In genomic region chr2:190810981-190811587, GRCh38 we compare ENCODE assay signal across 23 cellular contexts.
DNase-seq lines count a peak whose midpoint lies in the region; ATAC-seq, FAIRE-seq and TF ChIP-seq lines count a peak whose summit lies in the region.
"Had no signal": no experiment of that assay in that cellular context is flagged by ENCODE, and none has a peak within 500 bp of the region (broad histone marks: within the 10 kb centered on the region; RNA-seq: fewer than 3 reads in every experiment).

No MANE protein-coding gene starts in this region.

- H3K9me3 ChIP-seq in IMR-90 (ENCODE audit: control insufficient read depth, insufficient read depth, low read length) (no peaks in the 10 kb centered on the region), adipocyte (ENCODE audit: control insufficient read depth, low read length) (no peaks in the 10 kb centered on the region), HepG2 (ENCODE audit: low read length) (no peaks in the 10 kb centered on the region), smooth muscle cell (replicated peaks; ENCODE audit: low read depth) (no peaks in the 10 kb centered on the region)
- H3K9me3 ChIP-seq: BE2C, SK-N-SH had no signal

- H3K27me3 ChIP-seq in IMR-90 (ENCODE audit: control insufficient read depth, insufficient read depth, low read length) (no peaks in the 10 kb centered on the region), adipocyte (replicated peaks; ENCODE audit: control insufficient read depth, insufficient read depth, low read length) (no peaks in the 10 kb centered on the region), HepG2 (ENCODE audit: control insufficient read depth in 1 of 2, insufficient read depth in 2 of 2, low read length in 2 of 2) (no peaks in the 10 kb centered on the region), smooth muscle cell (ENCODE audit: low read depth) (no peaks in the 10 kb centered on the region)
- H3K27me3 ChIP-seq: BE2C had no signal

- ATAC-seq in IMR-90 (ENCODE audit: low read depth) (no peak), HepG2 (no peak)

- H3K18ac ChIP-seq in IMR-90 (ENCODE audit: low read depth, low read length), result no peak overlapping the region

- BruUV-seq in IMR-90 (replicated peaks; lab: Mats Ljungman, UMichigan), result no TSS peak
- no TSS peak for BruUV-seq in HepG2 (replicated peaks; lab: Mats Ljungman, UMichigan)

- H2AFZ ChIP-seq in IMR-90 (replicated peaks; ENCODE audit: low read length, poor library complexity), result no peak overlapping the region
- H2AFZ ChIP-seq in HepG2 (ENCODE audit: low read length), result peak overlapping the region; percentile 46
- H2AFZ ChIP-seq in smooth muscle cell (ENCODE audit: low read depth), result no peak overlapping the region

- H3K14ac ChIP-seq in IMR-90 (replicated peaks; ENCODE audit: low read depth, low read length), result no peak overlapping the region

- H2BK5ac ChIP-seq in IMR-90 (ENCODE audit: low read depth, low read length, poor library complexity, severe bottlenecking), result no peak overlapping the region

- no peak overlapping the region for H2AK9ac ChIP-seq in IMR-90 (replicated peaks; ENCODE audit: low read depth, low read length, poor library complexity)

- H3K9me1 ChIP-seq in IMR-90 (ENCODE audit: insufficient read depth, low read length), result no peaks in the 10 kb centered on the region

- H3K4ac ChIP-seq in IMR-90 (ENCODE audit: low read depth, low read length), result no peak overlapping the region

- H3K27ac ChIP-seq in IMR-90 (ENCODE audit: insufficient read depth, low read length) (no peak overlapping the region), HepG2 (ENCODE audit: extremely low read length, insufficient read depth, low read length) (peak overlapping the region; percentile 90), smooth muscle cell (ENCODE audit: low read depth) (no peak overlapping the region)
- H3K27ac ChIP-seq: RWPE1 had no signal

- no peak overlapping the region for H4K8ac ChIP-seq in IMR-90 (ENCODE audit: low read depth in 2 of 2, low read length in 2 of 2)

- TF ChIP-seq CTCF in IMR-90 (conservative IDR thresholded peaks at IDR 0.05; ENCODE audit: low read depth, low read length) (no peak), HepG2 (CRISPR knock-in tag; IDR thresholded peaks at IDR 0.05) (no peak), smooth muscle cell (IDR thresholded peaks at IDR 0.05; ENCODE audit: borderline replicate concordance, insufficient read depth, poor library complexity, severe bottlenecking) (no peak)

- in situ Hi-C loops in IMR-90 (cut with MboI; ENCODE audit: low sequenced_read_pairs) (no loop called here), HepG2 (cut with HindIII; ENCODE audit: extremely low pct_ligation_motif_present, low pct_unique_long_range_greater_than_20kb) (no loop called here)

- dilution Hi-C loops in IMR-90 (cut with HindIII; ENCODE audit: low sequenced_read_pairs, unreplicated experiment), result no loop called here

- no peak overlapping the region for H2BK120ac ChIP-seq in IMR-90 (ENCODE audit: low read depth, low read length)

- DNase-seq in IMR-90 (no peak), adipocyte (ENCODE audit: low read depth) (no peak), HepG2 (ENCODE audit: low spot score) (peak; percentile 32), smooth muscle cell (lab: John Stamatoyannopoulos, UW; ENCODE audit: unreplicated experiment) (no peak), activated T-cell treated with anti-CD3 and anti-CD28 coated beads for 4 hours (no peak), DMS79 (lab: John Stamatoyannopoulos, UW) (no peak), SHP77 (lab: John Stamatoyannopoulos, UW) (no peak), GM12892 (ENCODE audit: insufficient read length) (no peak)
- DNase-seq: BE2C; GOT3; MM.1S; NCI-H1048; NCI-H1417 treated with DMSO at 0.1 percent for 48 hours; NCI-H187 treated with DMSO at 0.1 percent for 48 hours; NCI-H2227 treated with DMSO at 0.1 percent for 48 hours; NCI-H510A; NCI-H748 treated with DMSO at 0.1 percent for 48 hours; NK-92 treated with Interleukin-12 subunit alpha and Interleukin-12 subunit beta, amount 100 ng/mL, for 24 hours; SIG-M5; SK-N-SH had no signal

- TF ChIP-seq POLR2A in IMR-90 (IDR thresholded peaks at IDR 0.05; ENCODE audit: low read depth, low read length) (no peak), HepG2 (IDR thresholded peaks at IDR 0.05; ENCODE audit: insufficient read depth in 1 of 2, low read depth in 2 of 2, low read length in 2 of 2) (0 out of 4 replicates have a peak, but pooled peaks of 1 of the 2 experiments have one; percentile 37), GM12892 (IDR thresholded peaks at IDR 0.05; ENCODE audit: low read depth, low read length) (no peak)

- H3K79me1 ChIP-seq in IMR-90 (ENCODE audit: low read depth in 1 of 2, low read length in 2 of 2), result no peaks in the 10 kb centered on the region; a peak in 1 of 4 replicates

- H3K36me3 ChIP-seq in IMR-90 (ENCODE audit: control insufficient read depth, insufficient read depth, low read length) (no peaks in the 10 kb centered on the region), adipocyte (ENCODE audit: control insufficient read depth, insufficient read depth, low read length, severe bottlenecking) (no peaks in the 10 kb centered on the region), HepG2 (replicated peaks in 1 of 2; ENCODE audit: control insufficient read depth in 1 of 2, insufficient read depth in 2 of 2, low read length in 2 of 2) (no peaks in the 10 kb centered on the region; a peak in 1 of 5 replicates), smooth muscle cell (ENCODE audit: low read depth) (no peaks in the 10 kb centered on the region)
- H3K36me3 ChIP-seq: BE2C had no signal

- no peak overlapping the region for H3K23ac ChIP-seq in IMR-90 (ENCODE audit: low read depth, low read length)

- H3K4me2 ChIP-seq in IMR-90 (ENCODE audit: low read depth, low read length) (no peak overlapping the region), HepG2 (ENCODE audit: low read depth, low read length) (peak overlapping the region; percentile 76), smooth muscle cell (peak overlapping the region; percentile 77)
- H3K4me2 ChIP-seq: SK-N-SH had no signal

- no peak overlapping the region for H4K5ac ChIP-seq in IMR-90 (ENCODE audit: low read depth, low read length)

- no peak overlapping the region for H3K9ac ChIP-seq in IMR-90 (ENCODE audit: low read depth, low read length)
- no peak overlapping the region for H3K9ac ChIP-seq in adipocyte (ENCODE audit: low read length)
- peak overlapping the region; percentile 81 for H3K9ac ChIP-seq in HepG2 (ENCODE audit: insufficient read depth, low read depth, low read length)
- H3K9ac ChIP-seq in smooth muscle cell (ENCODE audit: low read depth), result no peak overlapping the region
- H3K9ac ChIP-seq: SK-N-SH had no signal

- FAIRE-seq in HepG2 (lab: Jason Lieb, UNC), result no peak
- FAIRE-seq in GM12892 (lab: Jason Lieb, UNC), result no peak
- FAIRE-seq: GM12891, GM18507 had no signal

- TF ChIP-seq EP300 in HepG2 (IDR thresholded peaks at IDR 0.05; ENCODE audit: low read depth in 2 of 2, low read length in 2 of 2), result 0 out of 4 replicates have a peak, but pooled peaks of 1 of the 2 experiments have one; percentile 16
- no peak for TF ChIP-seq EP300 in HepG2 (CRISPR knock-in tag; IDR thresholded peaks at IDR 0.05; ENCODE audit: borderline replicate concordance)

- H3K4me1 ChIP-seq in IMR-90 (ENCODE audit: control insufficient read depth, insufficient read depth, low read length) (peaks cover 8% of the 10 kb centered on the region), adipocyte (ENCODE audit: control insufficient read depth, insufficient read depth, low read length) (peaks cover 25% of the 10 kb centered on the region), HepG2 (ENCODE audit: insufficient read depth, low read length) (peaks cover 76% of the 10 kb centered on the region), smooth muscle cell (ENCODE audit: low read depth) (peaks cover 5% of the 10 kb centered on the region)

- H2AK5ac ChIP-seq in IMR-90 (ENCODE audit: low read depth, low read length), result no peak overlapping the region

- H3K56ac ChIP-seq in IMR-90 (ENCODE audit: extremely low read depth, insufficient read depth, low read length), result no peak overlapping the region

- peak overlapping the region; percentile 77; the same call in 1 of the 2 replicates for H2BK20ac ChIP-seq in IMR-90 (ENCODE audit: low read depth, low read length)

- 50% methylated on average over 2 of the region's 5 CpGs; no CpG with 5 or more reads in 1 of the 2 experiments for WGBS in IMR-90 (ENCODE audit: extremely low coverage in 2 of 2, insufficient read length in 1 of 2), 2 experiments
- WGBS in HepG2 (ENCODE audit: low lambda C conversion rate), result 27% methylated on average over 5 of the region's 5 CpGs
- WGBS in smooth muscle cell (ENCODE audit: low lambda C conversion rate), result 94% methylated on average over 5 of the region's 5 CpGs

- H3K79me2 ChIP-seq in HepG2 (ENCODE audit: insufficient read depth, low read length) (peaks cover 47% of the 10 kb centered on the region), smooth muscle cell (ENCODE audit: low read depth) (no peaks in the 10 kb centered on the region)

- CTCF ChIA-PET in IMR-90 (lab: Yijun Ruan, JAX) (no interaction called here), HepG2 (lab: Yijun Ruan, JAX; ENCODE audit: low intra/inter-chr PET ratio, low total read pairs) (no interaction called here)

- POLR2A ChIA-PET in IMR-90 (lab: Charles Lee; ENCODE audit: unreplicated experiment), result no interaction called here
- POLR2A ChIA-PET in HepG2 (lab: Yijun Ruan, JAX), result interaction anchor here (1.0 to 6.5 kb wide), 3 partner anchors 17 to 210 kb away, joined by 3 to 88 read pairs (median 3); partner anchors contain the start of gene GLS

- H4K91ac ChIP-seq in IMR-90 (ENCODE audit: insufficient read depth, low read depth, low read length), result 0 out of 2 replicates have a peak overlapping the region, but pooled peaks have one; percentile 9

- intact Hi-C loops in IMR-90 (cut with micrococcal nuclease) (no loop called here), HepG2 (cut with micrococcal nuclease; ENCODE audit: unreplicated experiment) (loop anchor here (10.0 kb wide), 1 partner anchor 204 kb away; the partner anchor contains the start of gene STAT1)

- H2BK15ac ChIP-seq in IMR-90 (ENCODE audit: low read depth, low read length), result 0 out of 3 replicates have a peak overlapping the region, but pooled peaks have one; percentile 22

- no peak overlapping the region for H3K4me3 ChIP-seq in IMR-90 (ENCODE audit: insufficient read depth, low read depth, low read length)
- H3K4me3 ChIP-seq in adipocyte (ENCODE audit: low read length), result peak overlapping the region; percentile 1
- peak overlapping the region; percentile 55 to 68 (median 65) for H3K4me3 ChIP-seq in HepG2 (replicated peaks in 1 of 3; ENCODE audit: insufficient read depth in 1 of 3, low read depth in 2 of 3, low read length in 3 of 3)
- H3K4me3 ChIP-seq in smooth muscle cell, result peak overlapping the region; percentile 25

- no peaks in the 10 kb centered on the region for H3F3A ChIP-seq in smooth muscle cell (ENCODE audit: low read depth)

- no peak for TF ChIP-seq RAD21 in IMR-90 (IDR thresholded peaks at IDR 0.05; ENCODE audit: low read length)
- no peak for TF ChIP-seq RAD21 in HepG2 (CRISPR knock-in tag; IDR thresholded peaks at IDR 0.05)

- H4K20me1 ChIP-seq in IMR-90 (ENCODE audit: insufficient read depth, low read length) (no peaks in the 10 kb centered on the region), HepG2 (ENCODE audit: insufficient read depth, low read length) (no peaks in the 10 kb centered on the region), smooth muscle cell (ENCODE audit: low read depth) (no peaks in the 10 kb centered on the region)

TF ChIP-seq in IMR-90, 13 proteins besides CTCF, POLR2A, EP300 and RAD21 (continues in another document):
- no peak for TF ChIP-seq FOS (IDR thresholded peaks at IDR 0.05; ENCODE audit: low read depth, low read length)
